In genomic region chr2:73983322-73984202, GRCh38 we compare ENCODE assay signal across 7 cellular contexts. TPM values are rescaled to one million over a fixed set of nuclear protein-coding genes. Genes with fewer than 3 reads are reported as not detected.
DNase-seq lines count a peak whose midpoint lies in the region; ATAC-seq and TF ChIP-seq lines count a peak whose summit lies in the region.

No MANE protein-coding gene starts in this region.

- H3K4me1 ChIP-seq in ES-I3 (ENCODE audit: insufficient read depth, low read length), result peaks cover 26% of the 10 kb centered on the region

- intact Hi-C loops in left ventricle myocardium superior (cut with micrococcal nuclease), result no loop called here

- no peaks in the 10 kb centered on the region for H3K9me3 ChIP-seq in ES-I3 (ENCODE audit: control insufficient read depth, insufficient read depth, low read length)

- H3K36me3 ChIP-seq in ES-I3 (ENCODE audit: insufficient read depth, low read length), result no peaks in the 10 kb centered on the region

- ATAC-seq in WTC11 (peak; percentile 14), left ventricle myocardium superior (no peak), HG03378 (IDR thresholded peaks at IDR 0.05; ENCODE audit: unreplicated experiment) (no peak), GM18858 (IDR thresholded peaks at IDR 0.05; ENCODE audit: unreplicated experiment) (no peak)

- in situ Hi-C loops in KBM-7 (cut with MboI; ENCODE audit: low pct_unique_long_range_greater_than_20kb, low sequenced_read_pairs), result no loop called here

- POLR2A ChIA-PET in WTC11 (lab: Charles Lee), result interaction anchor here (1.5 kb wide), 1 partner anchor 19 kb away, joined by 3 read pairs; no protein-coding TSS in a partner anchor

- peak overlapping the region; percentile 57 for H3K9ac ChIP-seq in ES-I3 (ENCODE audit: low read depth, low read length)

- peak overlapping the region; percentile 48 for H3K4me3 ChIP-seq in retinal pigment epithelial cell (ENCODE audit: low read length)

- peaks cover 7% of the 10 kb centered on the region; the same call in 1 of the 2 replicates for H3K36me3 Mint-ChIP-seq in WTC11

- H3K4me3 Mint-ChIP-seq in WTC11, result peak overlapping the region; percentile 82

- TF ChIP-seq CTCF in WTC11 (IDR thresholded peaks at IDR 0.05) (no peak), retinal pigment epithelial cell (conservative IDR thresholded peaks at IDR 0.05; ENCODE audit: low read depth, low read length) (no peak)

- CTCF ChIA-PET in WTC11 (lab: Charles Lee), result no interaction called here

- no peaks in the 10 kb centered on the region for H3K9me3 Mint-ChIP-seq in WTC11

- peaks cover 52% of the 10 kb centered on the region for H3K27me3 Mint-ChIP-seq in WTC11 (ENCODE audit: low read depth)

- peaks cover 80% of the 10 kb centered on the region for H3K4me1 Mint-ChIP-seq in WTC11

- DNase-seq in KBM-7 (peak; percentile 68), WTC11 (ENCODE audit: low spot score) (peak; percentile 67), left ventricle myocardium superior (peak; percentile 40), retinal pigment epithelial cell (ENCODE audit: low read depth) (peak; percentile 69)

- H3K27ac Mint-ChIP-seq in WTC11, result peak overlapping the region; percentile 55

TF ChIP-seq in WTC11, 78 proteins besides CTCF, POLR2A, EP300 and RAD21:
- TF ChIP-seq ATF2 (CRISPR knock-in tag; IDR thresholded peaks at IDR 0.05; ENCODE audit: borderline replicate concordance, low read depth) (0 out of 2 replicates have a peak, but pooled peaks have one; percentile 44), NFATC4 (CRISPR knock-in tag; IDR thresholded peaks at IDR 0.05) (no peak), ZNF121 (CRISPR knock-in tag; IDR thresholded peaks at IDR 0.05) (0 out of 2 replicates have a peak, but pooled peaks have one; percentile 31), CBFB (CRISPR knock-in tag; IDR thresholded peaks at IDR 0.05; ENCODE audit: low read depth) (no peak), ELF4 (CRISPR knock-in tag; IDR thresholded peaks at IDR 0.05; ENCODE audit: low read depth) (no peak), ZNF138 (CRISPR knock-in tag; conservative IDR thresholded peaks at IDR 0.05) (no peak), ZNF263 (CRISPR knock-in tag; IDR thresholded peaks at IDR 0.05; ENCODE audit: low read depth) (no peak), ATF1 (CRISPR knock-in tag; IDR thresholded peaks at IDR 0.05) (no peak), ZBTB21 (CRISPR knock-in tag; IDR thresholded peaks at IDR 0.05; ENCODE audit: borderline replicate concordance) (no peak), TP53 (CRISPR knock-in tag; IDR thresholded peaks at IDR 0.05) (no peak), FOXP1 (CRISPR knock-in tag; IDR thresholded peaks at IDR 0.05; ENCODE audit: borderline replicate concordance) (peak; percentile 14; the same call in 1 of the 2 replicates), E2F4 (CRISPR knock-in tag; IDR thresholded peaks at IDR 0.05; ENCODE audit: borderline replicate concordance, low read depth) (0 out of 2 replicates have a peak, but pooled peaks have one; percentile 37), ARID4B (CRISPR knock-in tag; IDR thresholded peaks at IDR 0.05; ENCODE audit: borderline replicate concordance) (0 out of 2 replicates have a peak, but pooled peaks have one; percentile 11), SP1 (CRISPR knock-in tag; conservative IDR thresholded peaks at IDR 0.05) (peak; percentile 50), ZNF416 (CRISPR knock-in tag; IDR thresholded peaks at IDR 0.05) (no peak)
- TF ChIP-seq, protein P1, sequence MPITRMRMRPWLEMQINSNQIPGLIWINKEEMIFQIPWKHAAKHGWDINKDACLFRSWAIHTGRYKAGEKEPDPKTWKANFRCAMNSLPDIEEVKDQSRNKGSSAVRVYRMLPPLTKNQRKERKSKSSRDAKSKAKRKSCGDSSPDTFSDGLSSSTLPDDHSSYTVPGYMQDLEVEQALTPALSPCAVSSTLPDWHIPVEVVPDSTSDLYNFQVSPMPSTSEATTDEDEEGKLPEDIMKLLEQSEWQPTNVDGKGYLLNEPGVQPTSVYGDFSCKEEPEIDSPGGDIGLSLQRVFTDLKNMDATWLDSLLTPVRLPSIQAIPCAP (CRISPR knock-in tag; IDR thresholded peaks at IDR 0.05), result no peak
- TF ChIP-seq, protein P2, sequence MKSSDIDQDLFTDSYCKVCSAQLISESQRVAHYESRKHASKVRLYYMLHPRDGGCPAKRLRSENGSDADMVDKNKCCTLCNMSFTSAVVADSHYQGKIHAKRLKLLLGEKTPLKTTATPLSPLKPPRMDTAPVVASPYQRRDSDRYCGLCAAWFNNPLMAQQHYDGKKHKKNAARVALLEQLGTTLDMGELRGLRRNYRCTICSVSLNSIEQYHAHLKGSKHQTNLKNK (CRISPR knock-in tag; IDR thresholded peaks at IDR 0.05), result no peak
TF ChIP-seq in WTC11: peak in this region for 6.

RNA-seq across cellular contexts. Expression of gene TET3, which starts 1.1 kb away (rescaled TPM):
- 16.4 to 19.3 TPM (median 18.2 TPM) in 3 replicates for total RNA-seq in WTC11 (2021)
- 3.3 TPM for total RNA-seq in left ventricle myocardium superior

RNA-seq across cellular contexts. Expression of gene DGUOK, which starts 56.9 kb away (rescaled TPM):
- total RNA-seq in WTC11 (2021) (105 to 106 TPM (median 106 TPM) in 3 replicates), left ventricle myocardium superior (18.1 TPM)
